In the genomic region with DNA sequence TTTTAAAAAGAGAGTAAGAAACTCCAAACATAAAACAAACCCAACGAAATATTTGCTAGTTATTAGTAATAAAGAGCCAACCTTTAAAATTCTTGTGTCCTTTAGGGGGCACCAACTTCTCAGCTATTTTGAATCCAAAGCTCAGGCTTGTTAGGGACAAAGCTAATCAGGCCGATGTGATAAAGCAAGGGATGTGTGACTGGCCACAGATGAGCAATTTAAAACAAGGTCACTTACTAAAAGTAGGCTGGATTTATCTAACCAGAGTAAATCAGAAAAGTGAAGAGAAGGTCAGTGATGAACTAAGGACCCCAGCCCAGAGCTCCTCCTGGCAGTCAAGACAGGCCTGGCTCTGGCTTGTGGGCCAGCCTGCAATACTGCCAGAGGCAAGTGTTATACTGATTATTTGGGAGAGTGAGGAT, we compare ENCODE assay signal across 9 cellular contexts.
A peak's percentile ranks its signal among the peaks of the same experiment; 100 is the strongest.
DNase-seq lines count a peak whose midpoint lies in the region; ATAC-seq and TF ChIP-seq lines count a peak whose summit lies in the region.
"Had no signal": no experiment of that assay in that cellular context is flagged by ENCODE, and none has a peak within 500 bp of the region (broad histone marks: within the 10 kb centered on the region; RNA-seq: fewer than 3 reads in every experiment).

No MANE protein-coding gene starts in this region.

- WGBS in transverse colon (ENCODE audit: low coverage in 1 of 2), 2 donors: 42 to 45% methylated on average over 2 of the region's 2 CpGs

- H3K9me3 ChIP-seq in HEK293 (ENCODE audit: control insufficient read depth, insufficient read depth, low read depth, low read length): no peaks in the 10 kb centered on the region
- H3K9me3 ChIP-seq in transverse colon: no peaks in the 10 kb centered on the region

- POLR2A ChIA-PET in HEK293 (lab: Yijun Ruan, JAX): interaction anchor here (0.9 kb wide), 1 partner anchor 67 kb away, joined by 4 read pairs; no protein-coding TSS in a partner anchor

- intact Hi-C loops in transverse colon (cut with DNase I; ENCODE audit: low total_unique reads): no loop called here

- no peak overlapping the region for H3K27ac ChIP-seq in HEK293 (ENCODE audit: extremely low read depth, low read depth, low read length)
- H3K27ac ChIP-seq in coronary artery: no peak overlapping the region
- no peak overlapping the region for H3K27ac ChIP-seq in transverse colon

- CTCF ChIA-PET in HEK293 (lab: Yijun Ruan, JAX): interaction anchor here (0.6 to 4.8 kb wide), 14 partner anchors 9 to 307 kb away, joined by 3 to 34 read pairs (median 3); no protein-coding TSS in a partner anchor

- peak; percentile 58 for TF ChIP-seq CTCF in AG10803 (conservative IDR thresholded peaks at IDR 0.05; ENCODE audit: low read length)
- TF ChIP-seq CTCF in HEK293 (tag by site-specific recombination; IDR thresholded peaks at IDR 0.05): 0 out of 2 replicates have a peak, but pooled peaks have one; percentile 15
- TF ChIP-seq CTCF in coronary artery (IDR thresholded peaks at IDR 0.05): no peak
- peak in 1 of 5 experiments; percentile 9 for TF ChIP-seq CTCF in transverse colon (IDR thresholded peaks at IDR 0.05)

- no peaks in the 10 kb centered on the region for H3K4me1 ChIP-seq in HEK293 (ENCODE audit: control insufficient read depth, insufficient read depth, low read length)
- peaks cover 0 to 5% (median 0%) of the 10 kb centered on the region in 4 donors for H3K4me1 ChIP-seq in transverse colon

- DNase-seq in AG10803 (ENCODE audit: low read depth) (peak; percentile 56), amniotic epithelial cell (ENCODE audit: low read depth) (peak; percentile 17), left kidney (ENCODE audit: low read depth, low spot score) (peak; percentile 63), left lobe of liver (ENCODE audit: low spot score) (no peak), coronary artery (ENCODE audit: low spot score) (no peak), transverse colon (no peak)
- DNase-seq: activated CD4-positive, alpha-beta memory T cell treated with anti-CD3 and anti-CD28 coated beads, Interleukin-2, amount 10 ng/mL, durations not matched to agents 7 days and 5 days had no signal

- TF ChIP-seq POLR2A in transverse colon (IDR thresholded peaks at IDR 0.05): no peak

- H3K27me3 ChIP-seq in transverse colon: no peaks in the 10 kb centered on the region

- no peak for TF ChIP-seq EP300 in transverse colon (IDR thresholded peaks at IDR 0.05; ENCODE audit: low read depth)

- H3K4me3 ChIP-seq in AG10803 (ENCODE audit: low read length) (no peak overlapping the region), HEK293 (ENCODE audit: low read depth, low read length) (no peak overlapping the region), coronary artery (no peak overlapping the region), transverse colon (no peak overlapping the region)

- in situ Hi-C loops in transverse colon (cut with MboI; ENCODE audit: low pct_ligation_motif_present in 1 of 4, low pct_unique_long_range_greater_than_20kb in 1 of 4, low sequenced_read_pairs in 3 of 4): no loop called here

- H3K36me3 ChIP-seq in HEK293 (ENCODE audit: control insufficient read depth in 2 of 2, insufficient read depth in 1 of 2, low read length in 2 of 2): no peaks in the 10 kb centered on the region
- no peaks in the 10 kb centered on the region for H3K36me3 ChIP-seq in transverse colon

- no peak for ATAC-seq in left lobe of liver
- no peak for ATAC-seq in HG03139 (IDR thresholded peaks at IDR 0.05; ENCODE audit: unreplicated experiment)

TF ChIP-seq in HEK293, 187 proteins besides CTCF, POLR2A, EP300 and RAD21:
- no peak for TF ChIP-seq ZNF221 (tag by site-specific recombination; IDR thresholded peaks at IDR 0.05; ENCODE audit: borderline replicate concordance)
- 0 out of 2 replicates have a peak, but pooled peaks have one; percentile 30 for TF ChIP-seq ZNF654 (tag by site-specific recombination; IDR thresholded peaks at IDR 0.05; ENCODE audit: low read depth)

Comparison
In these comparisons a context has a peak if more than half of its experiments do, and no peak if none do; other contexts are left out.
1. DNase-seq: peak in AG10803 (single experiment), amniotic epithelial cell (single experiment) and left kidney (single experiment); none in left lobe of liver (single experiment), coronary artery (single experiment) and transverse colon (single experiment).